ENCODE assay signal across 26 cellular contexts in genomic region chr6:88481519-88481918, GRCh38.
"Had no signal": no experiment of that assay in that cellular context is flagged by ENCODE, and none has a peak within 500 bp of the region (broad histone marks: within the 10 kb centered on the region; RNA-seq: fewer than 3 reads in every experiment).

No MANE protein-coding gene starts in this region.

- DNase-seq: activated CD4-positive, alpha-beta memory T cell treated with anti-CD3 and anti-CD28 coated beads for 36 hours; activated CD4-positive, alpha-beta T cell treated with anti-CD3 and anti-CD28 coated beads for 36 hours; activated CD4-positive, alpha-beta T cell treated with anti-CD3 and anti-CD28 coated beads, Interleukin-2, amount 10 ng/mL, durations not matched to agents 24 days and 14 days; activated CD4-positive, CD25-positive, alpha-beta regulatory T cell; activated CD4-positive, CD25-positive, alpha-beta regulatory T cell treated with anti-CD3 and anti-CD28 coated beads, Interleukin-2, amount 50 U/mL, for 72 hours; activated CD8-positive, alpha-beta memory T cell treated with anti-CD3 and anti-CD28 coated beads, Interleukin-2, amount 10 ng/mL, durations not matched to agents 7 days and 5 days; activated CD8-positive, alpha-beta memory T cell treated with anti-CD3 and anti-CD28 coated beads, Interleukin-2, amount 50 U/mL, for 48 hours; activated CD8-positive, alpha-beta T cell treated with anti-CD3 and anti-CD28 coated beads, Interleukin-2, amount 10 ng/mL, durations not matched to agents 7 days and 5 days; activated gamma-delta T cell; activated naive CD4-positive, alpha-beta T cell; activated naive CD4-positive, alpha-beta T cell treated with anti-CD3 and anti-CD28 coated beads, Interleukin-2, amount 10 ng/mL, durations not matched to agents 7 days and 5 days; activated naive CD8-positive, alpha-beta T cell treated with anti-CD3 and anti-CD28 coated beads, Interleukin-2, amount 10 ng/mL, durations not matched to agents 7 days and 5 days; activated T-cell treated with anti-CD3 and anti-CD28 coated beads for 4 hours; activated T-cell treated with anti-CD3 and anti-CD28 coated beads, Interleukin-2, amount 50 U/mL, for 24 hours; activated T-cell treated with anti-CD3 and anti-CD28 coated beads, Interleukin-2, amount 50 U/mL, for 72 hours; brain microvascular endothelial cell; dorsolateral prefrontal cortex; effector memory CD4-positive, alpha-beta T cell; endodermal cell; foreskin fibroblast; head of caudate nucleus; T-helper 2 cell had no signal

- H3K4me3 ChIP-seq: ascending aorta, coronary artery, dorsolateral prefrontal cortex had no signal

- H3K27ac ChIP-seq: ascending aorta, brain microvascular endothelial cell, coronary artery, dorsolateral prefrontal cortex had no signal

- H3K4me1 ChIP-seq: ascending aorta had no signal

- H3K27me3 ChIP-seq: ascending aorta, brain microvascular endothelial cell, dorsolateral prefrontal cortex had no signal

- ATAC-seq: activated CD4-positive, alpha-beta T cell treated with anti-CD3 and anti-CD28 coated beads for 36 hours; activated CD8-positive, alpha-beta memory T cell treated with anti-CD3 and anti-CD28 coated beads, Interleukin-2, amount 10 ng/mL, durations not matched to agents 7 days and 5 days; activated CD8-positive, alpha-beta T cell treated with anti-CD3 and anti-CD28 coated beads, Interleukin-2, amount 10 ng/mL, durations not matched to agents 7 days and 5 days; activated naive CD4-positive, alpha-beta T cell treated with anti-CD3 and anti-CD28 coated beads, Interleukin-2, amount 50 U/mL, for 72 hours; activated T-cell treated with anti-CD3 and anti-CD28 coated beads, Interleukin-2, amount 50 U/mL, for 72 hours; esophagus mucosa had no signal

- H3K36me3 ChIP-seq: ascending aorta, brain microvascular endothelial cell had no signal
